Comparison of ENCODE assay signal across 11 cellular contexts in genomic region chr1:220726634-220727033, GRCh38.
DNase-seq lines count a peak whose midpoint lies in the region; TF ChIP-seq lines count a peak whose summit lies in the region.
"Had no signal": no experiment of that assay in that cellular context is flagged by ENCODE, and none has a peak within 500 bp of the region (broad histone marks: within the 10 kb centered on the region; RNA-seq: fewer than 3 reads in every experiment).

No MANE protein-coding gene starts in this region.

- no peak for TF ChIP-seq POLR2A in erythroblast (IDR thresholded peaks at IDR 0.05; ENCODE audit: low read length)

- in situ Hi-C loops in GM13976 (cut with MboI; ENCODE audit: low sequenced_read_pairs, unreplicated experiment), result no loop called here

- H3K79me2 ChIP-seq in OCI-LY1 (ENCODE audit: insufficient read depth, low read length), result no peaks in the 10 kb centered on the region

- H2AFZ ChIP-seq in OCI-LY1 (ENCODE audit: low read length), result no peak overlapping the region

- H3K27me3 ChIP-seq in OCI-LY1 (ENCODE audit: insufficient read depth, low read length), result no peaks in the 10 kb centered on the region

- DNase-seq in AG09319 (ENCODE audit: extremely low read depth, low read depth), result no peak
- no peak for DNase-seq in GM13976 (ENCODE audit: low spot score)
- no peak for DNase-seq in fibroblast of mammary gland (ENCODE audit: low read depth)
- no peak for DNase-seq in NCI-H187 treated with DMSO at 0.1 percent for 48 hours (lab: John Stamatoyannopoulos, UW)
- no peak for DNase-seq in central memory CD4-positive, alpha-beta T cell
- no peak for DNase-seq in erythroblast (lab: John Stamatoyannopoulos, UW)
- no peak for DNase-seq in NOMO-1 treated with DMSO at 0.1 percent for 48 hours (lab: John Stamatoyannopoulos, UW; ENCODE audit: unreplicated experiment)
- DNase-seq: activated T-cell treated with anti-CD3 and anti-CD28 coated beads, Interleukin-2, amount 50 U/mL, for 24 hours; NCI-H1105; T1000 had no signal

- no peaks in the 10 kb centered on the region for H3K4me1 ChIP-seq in OCI-LY1 (ENCODE audit: insufficient read depth, low read length, severe bottlenecking)

- TF ChIP-seq CTCF in AG09319 (IDR thresholded peaks at IDR 0.05; ENCODE audit: low read depth, low read length) (peak; percentile 4; the same call in 1 of the 2 replicates), GM13976 (IDR thresholded peaks at IDR 0.05; ENCODE audit: borderline replicate concordance, control extremely low read depth, extremely low read depth, insufficient read depth, missing control alignments) (peak; percentile 31), OCI-LY1 (IDR thresholded peaks at IDR 0.05; ENCODE audit: low read length) (peak; percentile 28), fibroblast of mammary gland (conservative IDR thresholded peaks at IDR 0.05; ENCODE audit: control insufficient read depth, insufficient read depth, low read depth, low read length) (peak; percentile 36)

- H3K4me3 ChIP-seq in OCI-LY1 (ENCODE audit: low read depth, low read length, poor library complexity, severe bottlenecking), result no peak overlapping the region
- H3K4me3 ChIP-seq in fibroblast of mammary gland (ENCODE audit: control insufficient read depth, low read depth, low read length), result no peak overlapping the region

- no peaks in the 10 kb centered on the region for H4K20me1 ChIP-seq in OCI-LY1 (ENCODE audit: insufficient read depth, low read length)

- no peak overlapping the region for H3K9ac ChIP-seq in OCI-LY1 (ENCODE audit: low read length)

- H3K27ac ChIP-seq in OCI-LY1 (ENCODE audit: low read depth, low read length, poor library complexity, severe bottlenecking), result no peak overlapping the region

- no peak overlapping the region for H3K4me2 ChIP-seq in OCI-LY1 (ENCODE audit: low read length)

- H3K36me3 ChIP-seq in OCI-LY1 (ENCODE audit: insufficient read depth, low read length), result no peaks in the 10 kb centered on the region

- H3K9me2 ChIP-seq in OCI-LY1 (ENCODE audit: low read depth, low read length), result no peaks in the 10 kb centered on the region

- H3K9me3 ChIP-seq in OCI-LY1 (ENCODE audit: low read length), result no peaks in the 10 kb centered on the region

- H3F3A ChIP-seq in OCI-LY1 (ENCODE audit: insufficient read depth, low read length), result no peaks in the 10 kb centered on the region
